In the genomic region with DNA sequence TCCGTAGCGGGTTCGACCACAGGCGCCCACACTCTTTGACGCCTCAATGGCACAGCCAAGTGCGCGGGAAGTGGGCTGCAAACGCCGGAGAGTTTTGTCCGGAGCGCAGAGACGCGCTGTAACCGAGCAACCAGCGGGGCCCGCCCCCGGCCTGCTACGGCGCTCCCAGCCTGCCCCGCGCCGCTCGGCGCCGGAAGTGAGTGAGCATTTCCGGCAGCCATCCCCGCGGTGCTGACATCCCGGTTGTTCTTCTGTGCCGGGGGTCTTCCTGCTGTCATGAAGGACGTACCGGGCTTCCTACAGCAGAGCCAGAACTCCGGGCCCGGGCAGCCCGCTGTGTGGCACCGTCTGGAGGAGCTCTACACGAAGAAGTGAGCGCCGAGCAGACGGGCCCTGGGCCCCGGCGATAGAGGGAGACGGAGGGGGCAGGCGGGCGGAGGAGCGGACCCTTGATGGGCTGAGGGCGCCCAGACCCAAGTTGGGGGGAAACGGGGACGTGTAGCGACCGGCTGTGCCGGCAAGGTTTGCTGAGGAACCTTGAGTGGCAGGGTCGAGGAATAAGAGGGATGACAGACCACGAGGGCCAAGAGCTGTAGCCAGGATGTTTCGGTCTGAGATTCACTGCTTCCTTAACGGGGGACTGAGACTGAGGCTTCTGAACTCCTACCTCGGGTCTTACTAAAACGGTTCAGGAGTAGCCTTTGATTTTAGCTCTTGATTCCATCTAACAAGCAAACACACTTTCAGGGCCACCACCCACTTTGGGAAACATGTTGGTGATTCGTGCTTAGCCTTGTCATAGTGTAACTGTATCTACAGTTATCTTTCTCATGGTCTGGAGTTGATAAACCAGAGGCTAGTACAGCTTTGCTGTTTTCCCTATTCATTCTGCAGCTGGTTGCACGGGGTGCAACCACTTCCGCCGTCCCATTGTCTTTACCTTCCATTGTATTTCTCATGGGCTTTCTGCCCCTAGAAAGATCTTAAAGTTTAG, we compare ENCODE assay signal across 8 cellular contexts. TPM values are rescaled to one million over a fixed set of nuclear protein-coding genes. Genes with fewer than 3 reads are reported as not detected.
A peak's percentile ranks its signal among the peaks of the same experiment; 100 is the strongest.
DNase-seq lines count a peak whose midpoint lies in the region; ATAC-seq and TF ChIP-seq lines count a peak whose summit lies in the region.

A gene (plus strand): TSS at position 203 of the 994 bp plus-strand sequence. CDS start 74 bp downstream, at position 277.

- peaks cover 43% of the 10 kb centered on the region for H3K4me1 Mint-ChIP-seq in activated CD8-positive, alpha-beta T cell treated with anti-CD3 and anti-CD28 coated beads for 36 hours (ENCODE audit: low read depth)

- peak within 1 kb of the TSS; percentile 87 for H3K4me3 ChIP-seq in BE2C (ENCODE audit: low read depth, low read length)
- peak within 1 kb of the TSS; percentile 87 for H3K4me3 ChIP-seq in ectodermal cell (ENCODE audit: insufficient read depth, low read depth, low read length)
- peak within 1 kb of the TSS; percentile 94 for H3K4me3 ChIP-seq in lower lobe of right lung

- 2% methylated on average over 62 of the region's 62 CpGs for WGBS in ectodermal cell, 2 experiments

- CTCF ChIA-PET in activated CD8-positive, alpha-beta T cell treated with anti-CD3 and anti-CD28 coated beads for 36 hours (lab: Charles Lee), result interaction anchor here (0.9 to 6.3 kb wide), 7 partner anchors 13 to 213 kb away, joined by 3 to 68 read pairs (median 3); a partner anchor contains a TSS

- H3K4me3 Mint-ChIP-seq in activated CD8-positive, alpha-beta T cell treated with anti-CD3 and anti-CD28 coated beads for 36 hours, result peak within 1 kb of the TSS; percentile 95

- no peaks in the 10 kb centered on the region for H3K9me3 Mint-ChIP-seq in activated CD8-positive, alpha-beta T cell treated with anti-CD3 and anti-CD28 coated beads for 36 hours

- H3K27ac ChIP-seq in ectodermal cell (ENCODE audit: insufficient read depth, low read depth, low read length, poor library complexity, severe bottlenecking) (peak within 1 kb of the TSS; percentile 84), lower lobe of right lung (peak within 1 kb of the TSS; percentile 96)

- H3K36me3 Mint-ChIP-seq in activated CD8-positive, alpha-beta T cell treated with anti-CD3 and anti-CD28 coated beads for 36 hours (ENCODE audit: low read depth), result peaks cover 36% of the 10 kb centered on the region

- no peaks in the 10 kb centered on the region for H3K9me3 ChIP-seq in BE2C
- no peaks in the 10 kb centered on the region for H3K9me3 ChIP-seq in ectodermal cell (ENCODE audit: control insufficient read depth, low read length)
- no peaks in the 10 kb centered on the region for H3K9me3 ChIP-seq in lower lobe of right lung

- TF ChIP-seq CTCF in BE2C (IDR thresholded peaks at IDR 0.05; ENCODE audit: low read depth, low read length), result no peak
- TF ChIP-seq CTCF in activated CD8-positive, alpha-beta T cell treated with anti-CD3 and anti-CD28 coated beads for 36 hours (IDR thresholded peaks at IDR 0.05), result no peak
- no peak for TF ChIP-seq CTCF in lower lobe of right lung (IDR thresholded peaks at IDR 0.05)

- POLR2A ChIA-PET in activated CD8-positive, alpha-beta T cell treated with anti-CD3 and anti-CD28 coated beads for 36 hours (lab: Charles Lee), result interaction anchor here (0.8 to 6.1 kb wide), 21 partner anchors 9 to 170 kb away, joined by 3 to 43 read pairs (median 5); a partner anchor contains a TSS

- H3K27me3 ChIP-seq in BE2C (no peaks in the 10 kb centered on the region), ectodermal cell (ENCODE audit: control insufficient read depth, insufficient read depth, low read length, poor library complexity, severe bottlenecking) (no peaks in the 10 kb centered on the region), lower lobe of right lung (ENCODE audit: low read depth) (no peaks in the 10 kb centered on the region)

- ATAC-seq in GM19035 (IDR thresholded peaks at IDR 0.05; ENCODE audit: unreplicated experiment) (peak; percentile 76), HG03354 (IDR thresholded peaks at IDR 0.05; ENCODE audit: poor library complexity, severe bottlenecking, unreplicated experiment) (peak; percentile 84), lower lobe of right lung (peak; percentile 95 to 96)
- peak; percentile 87 for ATAC-seq in activated CD8-positive, alpha-beta T cell treated with anti-CD3 and anti-CD28 coated beads for 36 hours

- H3K27ac Mint-ChIP-seq in activated CD8-positive, alpha-beta T cell treated with anti-CD3 and anti-CD28 coated beads for 36 hours, result peak within 1 kb of the TSS; percentile 99

- no peaks in the 10 kb centered on the region; the same call in 1 of the 2 replicates for H3K36me3 ChIP-seq in BE2C
- peaks cover 3% of the 10 kb centered on the region for H3K36me3 ChIP-seq in ectodermal cell (ENCODE audit: control insufficient read depth, insufficient read depth, low read length)
- H3K36me3 ChIP-seq in lower lobe of right lung, result peaks cover 33% of the 10 kb centered on the region

- intact Hi-C loops in activated CD8-positive, alpha-beta T cell treated with anti-CD3 and anti-CD28 coated beads for 36 hours (cut with micrococcal nuclease), result loop anchor here (1.0 kb wide), 1 partner anchor 30 kb away; a partner anchor contains a TSS
- intact Hi-C loops in lower lobe of right lung (cut with DNase I), result no loop called here

- H3K27me3 Mint-ChIP-seq in activated CD8-positive, alpha-beta T cell treated with anti-CD3 and anti-CD28 coated beads for 36 hours, result no peaks in the 10 kb centered on the region

- DNase-seq in BE2C, result peak; percentile 86
- DNase-seq in NCI-H526 (lab: John Stamatoyannopoulos, UW), result peak; percentile 83 to 94
- peak; percentile 94 for DNase-seq in activated CD8-positive, alpha-beta T cell treated with anti-CD3 and anti-CD28 coated beads for 36 hours
- DNase-seq in lower lobe of right lung, result peak; percentile 94
- peak; percentile 78 to 88 (median 80) for DNase-seq in stimulated activated CD4-positive, alpha-beta T cell treated with anti-CD3 and anti-CD28 coated beads, TNF-alpha, amount 100 ng/mL, for 24 hours (ENCODE audit: low read depth in 3 of 3)

- H3K4me1 ChIP-seq in BE2C (no peaks in the 10 kb centered on the region), ectodermal cell (ENCODE audit: control insufficient read depth, insufficient read depth, low read length) (peaks cover 9% of the 10 kb centered on the region), lower lobe of right lung (peaks cover 27% of the 10 kb centered on the region)

RNA-seq across cellular contexts. Expression of the gene that starts here (rescaled TPM):
- polyA plus RNA-seq in BE2C (2012; ENCODE audit: insufficient read depth, insufficient read length, low read depth), result 118 TPM
- total RNA-seq in activated CD8-positive, alpha-beta T cell treated with anti-CD3 and anti-CD28 coated beads for 36 hours, result 100 to 1,000 TPM; 220 to 228 TPM
- 174 TPM for polyA plus RNA-seq in ectodermal cell (2013, experiment 1 of 4)
- polyA plus RNA-seq in ectodermal cell (2013, experiment 2 of 4), result 172 TPM
- 121 TPM for polyA plus RNA-seq in ectodermal cell (2013, experiment 3 of 4)
- 131 TPM for polyA plus RNA-seq in ectodermal cell (2013, experiment 4 of 4)
- 89.5 TPM for total RNA-seq in lower lobe of right lung

Comparison
In these comparisons a context has a peak if more than half of its experiments do, and no peak if none do; other contexts are left out.
1. Peak in every context shown above with its lines: DNase-seq, ATAC-seq, H3K4me3 ChIP-seq and H3K27ac ChIP-seq.